24 cellular contexts compared by ENCODE assay signal in the genomic region with DNA sequence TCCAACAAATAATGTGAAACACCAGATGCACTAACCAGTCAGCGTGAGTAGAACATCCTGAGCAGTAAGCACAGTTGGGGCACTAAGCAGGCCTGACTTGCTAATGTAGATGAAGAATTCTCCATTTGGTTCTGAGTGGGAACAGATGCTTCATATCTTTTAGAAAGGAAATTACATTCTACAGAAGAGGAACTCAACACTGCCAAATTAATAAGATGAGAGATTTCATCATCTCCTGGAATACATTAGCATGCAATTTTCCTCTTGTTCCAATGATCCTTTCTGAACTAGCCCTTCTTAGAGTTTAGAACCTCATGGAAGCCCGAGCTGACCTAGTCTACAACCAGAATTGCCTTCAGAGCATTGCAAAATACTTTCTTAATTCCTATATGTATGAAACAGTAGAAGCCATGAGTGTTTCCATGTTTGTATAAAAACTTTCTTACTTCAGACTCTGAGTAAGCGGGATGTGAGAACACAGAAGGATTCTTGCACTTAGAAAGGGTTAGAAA. TPM values are rescaled to one million over a fixed set of nuclear protein-coding genes. Genes with fewer than 3 reads are reported as not detected.
A peak's percentile ranks its signal among the peaks of the same experiment; 100 is the strongest.
DNase-seq lines count a peak whose midpoint lies in the region; ATAC-seq, FAIRE-seq and TF ChIP-seq lines count a peak whose summit lies in the region.
"Had no signal": no experiment of that assay in that cellular context is flagged by ENCODE, and none has a peak within 500 bp of the region (broad histone marks: within the 10 kb centered on the region; RNA-seq: fewer than 3 reads in every experiment).

No MANE protein-coding gene starts in this region.

- no peak overlapping the region for H2BK5ac ChIP-seq in H9 (ENCODE audit: insufficient read length, low read length)

- no peak overlapping the region for H2BK120ac ChIP-seq in H9 (ENCODE audit: low read depth, low read length, poor library complexity, severe bottlenecking)

- H3K9me3 Mint-ChIP-seq in H9: no peaks in the 10 kb centered on the region
- H3K9me3 Mint-ChIP-seq: activated CD4-positive, alpha-beta T cell treated with anti-CD3 and anti-CD28 coated beads, Interleukin-2, amount 10 ng/mL, durations not matched to agents 7 days and 5 days; activated naive CD4-positive, alpha-beta T cell treated with anti-CD3 and anti-CD28 coated beads, Interleukin-2, amount 50 U/mL, for 72 hours; brain; neural progenitor cell; type B pancreatic cell had no signal

- H3K79me1 ChIP-seq in H9 (ENCODE audit: insufficient read depth, low read depth, low read length, poor library complexity, severe bottlenecking): no peaks in the 10 kb centered on the region

- no peak overlapping the region for H2AFZ ChIP-seq in H9 (ENCODE audit: low read length)
- H2AFZ ChIP-seq: neural progenitor cell had no signal

- H3K9ac ChIP-seq in H9 (ENCODE audit: extremely low read depth, insufficient read length, low read length): no peak overlapping the region
- H3K9ac ChIP-seq: neural progenitor cell had no signal

- no peak overlapping the region for H3K27ac ChIP-seq in H9 (ENCODE audit: insufficient read length, low read depth, low read length)
- H3K27ac ChIP-seq: neural progenitor cell, prostate gland had no signal

- H3T11ph ChIP-seq in H9 (ENCODE audit: low read length): no peak overlapping the region

- no peak overlapping the region for H3K4me2 ChIP-seq in H9 (ENCODE audit: insufficient read depth, insufficient read length, low read length)
- H3K4me2 ChIP-seq: neural progenitor cell had no signal

- no peaks in the 10 kb centered on the region for H3K23me2 ChIP-seq in H9 (ENCODE audit: insufficient read length, low read depth, low read length, poor library complexity, severe bottlenecking)

- no peak for TF ChIP-seq POLR2A in H54 (IDR thresholded peaks at IDR 0.05; ENCODE audit: low read depth, low read length)
- no peak for TF ChIP-seq POLR2A in erythroblast (IDR thresholded peaks at IDR 0.05; ENCODE audit: low read length)

- no peak overlapping the region for H3K56ac ChIP-seq in H9 (ENCODE audit: insufficient read length, low read depth, low read length)

- no CpG with 5 or more reads among the region's 3 CpGs for WGBS in H9 (ENCODE audit: extremely low coverage, insufficient read length, low lambda C conversion rate)

- no peaks in the 10 kb centered on the region for H3K9me3 ChIP-seq in H9 (ENCODE audit: control insufficient read depth, low read depth, low read length)
- H3K9me3 ChIP-seq: MG63, prostate gland, stomach had no signal

- H3K18ac ChIP-seq in H9 (ENCODE audit: insufficient read length, low read depth, low read length): no peak overlapping the region

- H2BK12ac ChIP-seq in H9 (ENCODE audit: insufficient read length, low read depth, low read length): no peak overlapping the region

- no peak overlapping the region for H3K23ac ChIP-seq in H9 (ENCODE audit: insufficient read length, low read depth, low read length)

- no peaks in the 10 kb centered on the region for H3K36me3 Mint-ChIP-seq in H9 (ENCODE audit: insufficient read depth in 1 of 3, low read depth in 3 of 3)
- H3K36me3 Mint-ChIP-seq: activated naive CD4-positive, alpha-beta T cell treated with anti-CD3 and anti-CD28 coated beads, Interleukin-2, amount 50 U/mL, for 72 hours; brain; neural progenitor cell; type B pancreatic cell had no signal

- DNase-seq in Ammon's horn (ENCODE audit: low spot score) (peak; percentile 11), H54 (ENCODE audit: insufficient read length, low spot score) (no peak), dedifferentiated amniotic fluid mesenchymal stem cell (ENCODE audit: extremely low spot score) (peak; percentile 43), iris pigment epithelial cell (ENCODE audit: low read depth) (peak; percentile 42), H9 (no peak), erythroblast (lab: John Stamatoyannopoulos, UW) (no peak)
- DNase-seq: activated CD4-positive, alpha-beta T cell treated with anti-CD3 and anti-CD28 coated beads, Interleukin-2, amount 10 ng/mL, durations not matched to agents 7 days and 5 days; COR-L47; cortex of kidney; left colon; MG63; NCI-H1436 treated with DMSO at 0.1 percent for 48 hours; NCI-H2171; NCI-H69; stomach; T-helper 1 cell had no signal

- no peak overlapping the region for H3K4ac ChIP-seq in H9 (ENCODE audit: low read depth, low read length)

- no peak for ATAC-seq in GM18861 (IDR thresholded peaks at IDR 0.05; ENCODE audit: unreplicated experiment)
- no peak for ATAC-seq in GM19397 (IDR thresholded peaks at IDR 0.05; ENCODE audit: unreplicated experiment)
- ATAC-seq: activated naive CD4-positive, alpha-beta T cell treated with anti-CD3 and anti-CD28 coated beads, Interleukin-2, amount 50 U/mL, for 72 hours; left colon had no signal

- peaks cover 0 to 4% of the 10 kb centered on the region in 2 experiments; a peak in 1 of 4 replicates for H3K4me1 Mint-ChIP-seq in H9
- H3K4me1 Mint-ChIP-seq: activated CD4-positive, alpha-beta T cell treated with anti-CD3 and anti-CD28 coated beads, Interleukin-2, amount 10 ng/mL, durations not matched to agents 7 days and 5 days; B cell; neural progenitor cell had no signal

- no peaks in the 10 kb centered on the region for H4K20me1 ChIP-seq in H9 (ENCODE audit: control insufficient read depth, insufficient read depth, insufficient read length)

- no peak overlapping the region for H4K91ac ChIP-seq in H9 (ENCODE audit: insufficient read length, low read depth, low read length)

- H2AK5ac ChIP-seq in H9 (ENCODE audit: insufficient read length, low read length): no peak overlapping the region

- no peak overlapping the region for H2BK15ac ChIP-seq in H9 (ENCODE audit: low read depth, low read length)

- H3K4me1 ChIP-seq in H9 (ENCODE audit: insufficient read depth, low read length): no peaks in the 10 kb centered on the region
- H3K4me1 ChIP-seq: neural progenitor cell, prostate gland had no signal

- no peak overlapping the region for H3K4me3 Mint-ChIP-seq in H9
- H3K4me3 Mint-ChIP-seq: activated CD4-positive, alpha-beta T cell treated with anti-CD3 and anti-CD28 coated beads, Interleukin-2, amount 10 ng/mL, durations not matched to agents 7 days and 5 days; B cell; neural progenitor cell had no signal

- no peaks in the 10 kb centered on the region for H3K27me3 ChIP-seq in H9 (ENCODE audit: insufficient read depth, low read length)
- H3K27me3 ChIP-seq: MG63, neural progenitor cell, stomach had no signal

- H4K5ac ChIP-seq in H9 (ENCODE audit: insufficient read length, low read depth, low read length): no peak overlapping the region

- no peak overlapping the region for H3K14ac ChIP-seq in H9 (ENCODE audit: insufficient read depth, low read length)

- H2BK20ac ChIP-seq in H9 (ENCODE audit: low read depth, low read length, poor library complexity, severe bottlenecking): no peak overlapping the region

- H4K8ac ChIP-seq in H9 (replicated peaks; ENCODE audit: insufficient read length, low read depth, low read length): no peak overlapping the region

- no peak overlapping the region for H3K27ac Mint-ChIP-seq in H9
- H3K27ac Mint-ChIP-seq: activated CD4-positive, alpha-beta T cell treated with anti-CD3 and anti-CD28 coated beads, Interleukin-2, amount 10 ng/mL, durations not matched to agents 7 days and 5 days; activated naive CD4-positive, alpha-beta T cell treated with anti-CD3 and anti-CD28 coated beads, Interleukin-2, amount 50 U/mL, for 72 hours; B cell; neural progenitor cell had no signal

- H3K79me2 ChIP-seq in H9 (ENCODE audit: insufficient read depth, low read length): no peaks in the 10 kb centered on the region

- H3K27me3 Mint-ChIP-seq in H9 (ENCODE audit: low read depth): no peaks in the 10 kb centered on the region
- H3K27me3 Mint-ChIP-seq: activated CD4-positive, alpha-beta T cell treated with anti-CD3 and anti-CD28 coated beads, Interleukin-2, amount 10 ng/mL, durations not matched to agents 7 days and 5 days; B cell; brain; type B pancreatic cell had no signal

- no peak for TF ChIP-seq CTCF in H9 (conservative IDR thresholded peaks at IDR 0.05)

- FAIRE-seq in H54 (lab: Jason Lieb, UNC): peak; percentile 48

RNA-seq across cellular contexts. Expression of a gene that starts 34.8 kb away (rescaled TPM):
- 10.5 and 13.6 TPM in 2 replicates for total RNA-seq in H9 (2021)

Comparison
In these comparisons a context has a peak if more than half of its experiments do, and no peak if none do; other contexts are left out.
1. DNase-seq: peak in Ammon's horn (single experiment), dedifferentiated amniotic fluid mesenchymal stem cell (single experiment) and iris pigment epithelial cell (single experiment); none in H54 (single experiment), H9 (single experiment) and erythroblast (0 of 2).